1 cellular context compared by ENCODE assay signal in genomic region chr16:66427036-66427446, GRCh38.
A peak's percentile ranks its signal among the peaks of the same experiment; 100 is the strongest.
TF ChIP-seq lines count a peak whose summit lies in the region.

Gene BEAN1 (plus strand): TSS chr16:66427295. CDS start chr16:66437677, 10,382 bp downstream.

TF ChIP-seq in K562, 482 proteins besides CTCF, POLR2A, EP300 and RAD21 (continued from another document):
- peak in 1 of 2 experiments; percentile 44 for TF ChIP-seq E2F6 (IDR thresholded peaks at IDR 0.05; ENCODE audit: borderline replicate concordance in 1 of 2, extremely low read depth in 1 of 2, insufficient read depth in 1 of 2, insufficient read length in 1 of 2, low read depth in 1 of 2, low read length in 1 of 2, poor library complexity in 1 of 2, severe bottlenecking in 1 of 2)
- no peak for TF ChIP-seq USF2 (CRISPR knock-in tag; IDR thresholded peaks at IDR 0.05)
